Comparison of ENCODE assay signal across 9 cellular contexts in genomic region chr19:48330012-48330681, GRCh38. TPM values are rescaled to one million over a fixed set of nuclear protein-coding genes. Genes with fewer than 3 reads are reported as not detected.
DNase-seq lines count a peak whose midpoint lies in the region; ATAC-seq and TF ChIP-seq lines count a peak whose summit lies in the region.
"Had no signal": no experiment of that assay in that cellular context is flagged by ENCODE, and none has a peak within 500 bp of the region (broad histone marks: within the 10 kb centered on the region; RNA-seq: fewer than 3 reads in every experiment).

No MANE protein-coding gene starts in this region.

- no peaks in the 10 kb centered on the region for H3K36me3 ChIP-seq in KOPT-K1 (ENCODE audit: insufficient read depth, low read length)
- H3K36me3 ChIP-seq in heart left ventricle = peaks cover 0 to 46% (median 3%) of the 10 kb centered on the region in 9 donors
- no peaks in the 10 kb centered on the region for H3K36me3 ChIP-seq in upper lobe of right lung

- 21 to 32% (median 26%) methylated on average over 37 to 41 of the region's 41 CpGs for WGBS in heart left ventricle, 4 donors

- peak overlapping the region; percentile 88 for H3K27ac ChIP-seq in KOPT-K1 (ENCODE audit: low read depth, low read length, poor library complexity, severe bottlenecking)
- H3K27ac ChIP-seq in heart left ventricle = peak overlapping the region; percentile 64 to 91 (median 88)
- peak overlapping the region; percentile 87 for H3K27ac ChIP-seq in upper lobe of right lung

- intact Hi-C loops in heart left ventricle (cut with DNase I) (loop anchor here in 1 of 10 donors (10.0 kb wide), 1 partner anchor 65 kb away; no protein-coding TSS in a partner anchor), upper lobe of right lung (cut with DNase I) (no loop called here)

- peak; percentile 81 for DNase-seq in SHP77 treated with DMSO at 0.1 percent for 48 hours (lab: John Stamatoyannopoulos, UW)
- peak; percentile 52 to 81 (median 64) for DNase-seq in activated naive CD4-positive, alpha-beta T cell (lab: John Stamatoyannopoulos, UW)
- DNase-seq in heart left ventricle = peak; percentile 79 to 86 (median 83)
- peak; percentile 55 for DNase-seq in progenitor cell of endocrine pancreas (ENCODE audit: low spot score, unreplicated experiment)
- DNase-seq in upper lobe of right lung = peak; percentile 90
- no peak for DNase-seq in H4 (ENCODE audit: low spot score)

- H3K9me3 ChIP-seq in KOPT-K1 (ENCODE audit: insufficient read depth, low read length, poor library complexity, severe bottlenecking) = peaks cover 11% of the 10 kb centered on the region
- H3K9me3 ChIP-seq in heart left ventricle = peaks cover 0 to 7% (median 0%) of the 10 kb centered on the region in 12 donors
- H3K9me3 ChIP-seq in upper lobe of right lung = no peaks in the 10 kb centered on the region

- H3K27me3 ChIP-seq in heart left ventricle = no peaks in the 10 kb centered on the region
- no peaks in the 10 kb centered on the region for H3K27me3 ChIP-seq in upper lobe of right lung

- peak overlapping the region; percentile 15 to 78 (median 58) for H3K4me3 ChIP-seq in heart left ventricle
- peak overlapping the region; percentile 55 for H3K4me3 ChIP-seq in upper lobe of right lung

- TF ChIP-seq CTCF in heart left ventricle (IDR thresholded peaks at IDR 0.05) (peak in 2 of 12 donors; percentile 13 to 22), progenitor cell of endocrine pancreas (IDR thresholded peaks at IDR 0.05; ENCODE audit: unreplicated experiment) (peak; percentile 25), upper lobe of right lung (IDR thresholded peaks at IDR 0.05) (no peak)

- no peaks in the 10 kb centered on the region for H3K9me3 Mint-ChIP-seq in progenitor cell of endocrine pancreas (ENCODE audit: low read depth)

- H3K4me3 Mint-ChIP-seq in progenitor cell of endocrine pancreas (ENCODE audit: low read depth) = peak overlapping the region; percentile 89

- H3K4me1 ChIP-seq in heart left ventricle (peaks cover 0 to 88% (median 35%) of the 10 kb centered on the region in 12 donors), upper lobe of right lung (peaks cover 46% of the 10 kb centered on the region)

- H3K27me3 Mint-ChIP-seq in progenitor cell of endocrine pancreas = peaks cover 6% of the 10 kb centered on the region

- ATAC-seq in GM18502 (IDR thresholded peaks at IDR 0.05; ENCODE audit: poor library complexity, unreplicated experiment) (peak; percentile 29), heart left ventricle (peak; percentile 37 to 61 (median 48)), upper lobe of right lung (peak; percentile 61)

- H3K27ac Mint-ChIP-seq in progenitor cell of endocrine pancreas = peak overlapping the region; percentile 79

- TF ChIP-seq POLR2A in heart left ventricle (IDR thresholded peaks at IDR 0.05) = peak in 1 of 2 donors; percentile 45

- no peaks in the 10 kb centered on the region for H3K36me3 Mint-ChIP-seq in progenitor cell of endocrine pancreas (ENCODE audit: insufficient read depth)

- peaks cover 20% of the 10 kb centered on the region for H3K4me1 Mint-ChIP-seq in progenitor cell of endocrine pancreas (ENCODE audit: low read depth)

RNA-seq across cellular contexts. Expression of gene EMP3, which starts 4.8 kb away (rescaled TPM):
- total RNA-seq in heart left ventricle = 100 to 1,000 TPM in 1 of 9 donors, 10 to 100 TPM in 8; 17.7 to 105 (median 57.8) TPM
- polyA plus RNA-seq in heart left ventricle = 10 to 100 TPM; 60.5 to 91.9 TPM
- 2.9 and 3.8 TPM in 2 replicates for total RNA-seq in progenitor cell of endocrine pancreas
- total RNA-seq in upper lobe of right lung = 87.8 TPM
- 80.2 and 150 TPM in 2 replicates for total RNA-seq in H4 (2014; rRNA removed; shearing (Covaris generic))

RNA-seq across cellular contexts. Expression of gene TMEM143, which starts 33.6 kb away (rescaled TPM):
- total RNA-seq in heart left ventricle = 10 to 100 TPM; 28.3 to 96.1 (median 66.2) TPM
- polyA plus RNA-seq in heart left ventricle = 10 to 100 TPM; 12.9 to 41.0 TPM
- 9.5 and 10.3 TPM in 2 replicates for total RNA-seq in progenitor cell of endocrine pancreas
- total RNA-seq in upper lobe of right lung = 10.7 TPM
- 3.3 and 3.6 TPM in 2 replicates for total RNA-seq in H4 (2014; rRNA removed; shearing (Covaris generic))

RNA-seq across cellular contexts. Expression of gene SYNGR4, which starts 34.0 kb away (rescaled TPM):
- total RNA-seq in heart left ventricle = not detected
- polyA plus RNA-seq in heart left ventricle = not detected
- not detected in 2 replicates for total RNA-seq in progenitor cell of endocrine pancreas
- total RNA-seq in upper lobe of right lung = not detected
- 0.35 TPM in 1 of 2 replicates, not detected in the other for total RNA-seq in H4 (2014; rRNA removed; shearing (Covaris generic))
- total RNA-seq: T-helper 1 cell treated with Interleukin-12 subunit alpha and Interleukin-12 subunit beta and Interleukin-4 antibody, amounts not matched to agents 30 ng/mL and 1 ng/mL, for 36 hours had no signal
